In genomic region chr10:101893510-101894120, GRCh38 we compare ENCODE assay signal across 18 cellular contexts. TPM values are rescaled to one million over a fixed set of nuclear protein-coding genes. Genes with fewer than 3 reads are reported as not detected.
DNase-seq lines count a peak whose midpoint lies in the region; ATAC-seq and TF ChIP-seq lines count a peak whose summit lies in the region.
"Had no signal": no experiment of that assay in that cellular context is flagged by ENCODE, and none has a peak within 500 bp of the region (broad histone marks: within the 10 kb centered on the region; RNA-seq: fewer than 3 reads in every experiment).

No MANE protein-coding gene starts in this region.

- no peaks in the 10 kb centered on the region for H3K27me3 Mint-ChIP-seq in activated CD8-positive, alpha-beta T cell treated with anti-CD3 and anti-CD28 coated beads, Interleukin-2, amount 10 ng/mL, durations not matched to agents 7 days and 5 days (ENCODE audit: low read depth)
- no peaks in the 10 kb centered on the region for H3K27me3 Mint-ChIP-seq in activated CD8-positive, alpha-beta T cell treated with anti-CD3 and anti-CD28 coated beads for 36 hours
- H3K27me3 Mint-ChIP-seq in memory B cell (no peaks in the 10 kb centered on the region), progenitor cell of endocrine pancreas (no peaks in the 10 kb centered on the region)
- no peaks in the 10 kb centered on the region for H3K27me3 Mint-ChIP-seq in activated CD4-positive, alpha-beta T cell treated with anti-CD3 and anti-CD28 coated beads, Interleukin-2, amount 10 ng/mL, durations not matched to agents 7 days and 5 days
- H3K27me3 Mint-ChIP-seq: CD4-positive, alpha-beta T cell had no signal

- no peak overlapping the region for H3K4me3 Mint-ChIP-seq in activated CD8-positive, alpha-beta T cell treated with anti-CD3 and anti-CD28 coated beads, Interleukin-2, amount 10 ng/mL, durations not matched to agents 7 days and 5 days
- no peak overlapping the region for H3K4me3 Mint-ChIP-seq in activated CD8-positive, alpha-beta T cell treated with anti-CD3 and anti-CD28 coated beads for 36 hours
- H3K4me3 Mint-ChIP-seq in memory B cell = no peak overlapping the region
- no peak overlapping the region for H3K4me3 Mint-ChIP-seq in activated CD4-positive, alpha-beta T cell treated with anti-CD3 and anti-CD28 coated beads, Interleukin-2, amount 10 ng/mL, durations not matched to agents 7 days and 5 days
- H3K4me3 Mint-ChIP-seq in progenitor cell of endocrine pancreas (ENCODE audit: low read depth) = no peak overlapping the region
- H3K4me3 Mint-ChIP-seq: CD4-positive, alpha-beta T cell had no signal

- no peaks in the 10 kb centered on the region for H3K4me1 Mint-ChIP-seq in activated CD8-positive, alpha-beta T cell treated with anti-CD3 and anti-CD28 coated beads, Interleukin-2, amount 10 ng/mL, durations not matched to agents 7 days and 5 days (ENCODE audit: low read depth)
- peaks cover 12% of the 10 kb centered on the region for H3K4me1 Mint-ChIP-seq in activated CD8-positive, alpha-beta T cell treated with anti-CD3 and anti-CD28 coated beads for 36 hours (ENCODE audit: low read depth)
- peaks cover 38% of the 10 kb centered on the region for H3K4me1 Mint-ChIP-seq in memory B cell
- peaks cover 4% of the 10 kb centered on the region for H3K4me1 Mint-ChIP-seq in activated CD4-positive, alpha-beta T cell treated with anti-CD3 and anti-CD28 coated beads, Interleukin-2, amount 10 ng/mL, durations not matched to agents 7 days and 5 days
- peaks cover 3% of the 10 kb centered on the region for H3K4me1 Mint-ChIP-seq in progenitor cell of endocrine pancreas (ENCODE audit: low read depth)

- ATAC-seq in activated CD8-positive, alpha-beta T cell treated with anti-CD3 and anti-CD28 coated beads, Interleukin-2, amount 10 ng/mL, durations not matched to agents 7 days and 5 days = no peak
- no peak for ATAC-seq in activated CD8-positive, alpha-beta T cell treated with anti-CD3 and anti-CD28 coated beads for 36 hours
- ATAC-seq in memory B cell (ENCODE audit: low read depth) (no peak), GM19023 (IDR thresholded peaks at IDR 0.05; ENCODE audit: unreplicated experiment) (no peak)
- ATAC-seq: HCT116 had no signal

- intact Hi-C loops in activated CD8-positive, alpha-beta T cell treated with anti-CD3 and anti-CD28 coated beads for 36 hours (cut with micrococcal nuclease) = no loop called here

- peaks cover 1% of the 10 kb centered on the region for H3K36me3 Mint-ChIP-seq in activated CD8-positive, alpha-beta T cell treated with anti-CD3 and anti-CD28 coated beads, Interleukin-2, amount 10 ng/mL, durations not matched to agents 7 days and 5 days (ENCODE audit: low read depth)
- peaks cover 2% of the 10 kb centered on the region for H3K36me3 Mint-ChIP-seq in activated CD8-positive, alpha-beta T cell treated with anti-CD3 and anti-CD28 coated beads for 36 hours (ENCODE audit: low read depth)
- peaks cover 3% of the 10 kb centered on the region for H3K36me3 Mint-ChIP-seq in memory B cell
- H3K36me3 Mint-ChIP-seq in activated CD4-positive, alpha-beta T cell treated with anti-CD3 and anti-CD28 coated beads, Interleukin-2, amount 10 ng/mL, durations not matched to agents 7 days and 5 days (ENCODE audit: low read depth) = no peaks in the 10 kb centered on the region
- peaks cover 1% of the 10 kb centered on the region for H3K36me3 Mint-ChIP-seq in progenitor cell of endocrine pancreas (ENCODE audit: insufficient read depth)

- peak overlapping the region; percentile 67 for H3K27ac Mint-ChIP-seq in activated CD8-positive, alpha-beta T cell treated with anti-CD3 and anti-CD28 coated beads, Interleukin-2, amount 10 ng/mL, durations not matched to agents 7 days and 5 days
- no peak overlapping the region for H3K27ac Mint-ChIP-seq in activated CD8-positive, alpha-beta T cell treated with anti-CD3 and anti-CD28 coated beads for 36 hours
- H3K27ac Mint-ChIP-seq in memory B cell (peak overlapping the region; percentile 55), progenitor cell of endocrine pancreas (no peak overlapping the region)
- no peak overlapping the region for H3K27ac Mint-ChIP-seq in activated CD4-positive, alpha-beta T cell treated with anti-CD3 and anti-CD28 coated beads, Interleukin-2, amount 10 ng/mL, durations not matched to agents 7 days and 5 days
- H3K27ac Mint-ChIP-seq: CD4-positive, alpha-beta T cell had no signal

- CTCF ChIA-PET in activated CD8-positive, alpha-beta T cell treated with anti-CD3 and anti-CD28 coated beads, Interleukin-2, amount 10 ng/mL, durations not matched to agents 7 days and 5 days (lab: Charles Lee) = interaction anchor here (1.7 to 6.3 kb wide), 2 partner anchors 53 to 115 kb away, joined by 10 to 121 read pairs; no protein-coding TSS in a partner anchor
- CTCF ChIA-PET in activated CD8-positive, alpha-beta T cell treated with anti-CD3 and anti-CD28 coated beads for 36 hours (lab: Charles Lee) = interaction anchor here (1.4 to 6.9 kb wide), 3 partner anchors 13 to 115 kb away, joined by 5 to 92 read pairs (median 11); no protein-coding TSS in a partner anchor
- CTCF ChIA-PET in activated CD4-positive, alpha-beta T cell treated with anti-CD3 and anti-CD28 coated beads, Interleukin-2, amount 10 ng/mL, durations not matched to agents 7 days and 5 days (lab: Charles Lee) = interaction anchor here (0.7 to 1.4 kb wide), 4 partner anchors 53 to 338 kb away, joined by 3 to 5 read pairs (median 4); no protein-coding TSS in a partner anchor

- no peak for TF ChIP-seq CTCF in activated CD8-positive, alpha-beta T cell treated with anti-CD3 and anti-CD28 coated beads for 36 hours (IDR thresholded peaks at IDR 0.05)
- TF ChIP-seq CTCF in 22Rv1 (IDR thresholded peaks at IDR 0.05) = no peak
- TF ChIP-seq CTCF in LNCaP clone FGC (IDR thresholded peaks at IDR 0.05; ENCODE audit: control insufficient read depth, extremely low read depth, insufficient read depth) = no peak
- no peak for TF ChIP-seq CTCF in progenitor cell of endocrine pancreas (IDR thresholded peaks at IDR 0.05; ENCODE audit: unreplicated experiment)

- H3K4me3 ChIP-seq in LNCaP clone FGC (ENCODE audit: low read depth, low read length) = no peak overlapping the region

- no peaks in the 10 kb centered on the region for H3K9me3 Mint-ChIP-seq in activated CD8-positive, alpha-beta T cell treated with anti-CD3 and anti-CD28 coated beads, Interleukin-2, amount 10 ng/mL, durations not matched to agents 7 days and 5 days (ENCODE audit: insufficient read depth)
- no peaks in the 10 kb centered on the region for H3K9me3 Mint-ChIP-seq in activated CD8-positive, alpha-beta T cell treated with anti-CD3 and anti-CD28 coated beads for 36 hours
- H3K9me3 Mint-ChIP-seq in memory B cell (no peaks in the 10 kb centered on the region), progenitor cell of endocrine pancreas (ENCODE audit: low read depth) (no peaks in the 10 kb centered on the region)
- no peaks in the 10 kb centered on the region for H3K9me3 Mint-ChIP-seq in activated CD4-positive, alpha-beta T cell treated with anti-CD3 and anti-CD28 coated beads, Interleukin-2, amount 10 ng/mL, durations not matched to agents 7 days and 5 days
- H3K9me3 Mint-ChIP-seq: CD4-positive, alpha-beta T cell had no signal

- peak overlapping the region; percentile 40 for H3K27ac ChIP-seq in 22Rv1

- POLR2A ChIA-PET in activated CD8-positive, alpha-beta T cell treated with anti-CD3 and anti-CD28 coated beads, Interleukin-2, amount 10 ng/mL, durations not matched to agents 7 days and 5 days (lab: Charles Lee) = no interaction called here
- POLR2A ChIA-PET in activated CD8-positive, alpha-beta T cell treated with anti-CD3 and anti-CD28 coated beads for 36 hours (lab: Charles Lee) = no interaction called here
- POLR2A ChIA-PET in activated CD4-positive, alpha-beta T cell treated with anti-CD3 and anti-CD28 coated beads, Interleukin-2, amount 10 ng/mL, durations not matched to agents 7 days and 5 days (lab: Charles Lee) = no interaction called here

- no peak for DNase-seq in activated CD8-positive, alpha-beta T cell treated with anti-CD3 and anti-CD28 coated beads, Interleukin-2, amount 10 ng/mL, durations not matched to agents 7 days and 5 days
- DNase-seq in activated CD8-positive, alpha-beta T cell treated with anti-CD3 and anti-CD28 coated beads for 36 hours = no peak
- peak; percentile 10 for DNase-seq in LNCaP clone FGC (ENCODE audit: low read depth)
- DNase-seq in memory B cell (ENCODE audit: low spot score in 2 of 2) = no peak
- no peak for DNase-seq in activated CD4-positive, alpha-beta T cell treated with anti-CD3 and anti-CD28 coated beads, Interleukin-2, amount 10 ng/mL, durations not matched to agents 7 days and 5 days
- no peak for DNase-seq in progenitor cell of endocrine pancreas (ENCODE audit: low spot score, unreplicated experiment)
- DNase-seq: CD4-positive, alpha-beta T cell; DMS153; GDM1; GOT3; KG1; MV-4-11; NCI-H1694 treated with DMSO at 0.1 percent for 48 hours; NCI-H748 treated with DMSO at 0.1 percent for 48 hours; SIG-M5 had no signal

RNA-seq across cellular contexts. Expression of gene KCNIP2, which starts 50.0 kb away (rescaled TPM):
- total RNA-seq in activated CD8-positive, alpha-beta T cell treated with anti-CD3 and anti-CD28 coated beads, Interleukin-2, amount 10 ng/mL, durations not matched to agents 7 days and 5 days = 1 to 10 TPM; 1.9 to 2.7 TPM
- 1 to 10 TPM; 2.4 to 3.1 TPM for total RNA-seq in activated CD8-positive, alpha-beta T cell treated with anti-CD3 and anti-CD28 coated beads for 36 hours
- total RNA-seq in activated CD4-positive, alpha-beta T cell treated with anti-CD3 and anti-CD28 coated beads, Interleukin-2, amount 10 ng/mL, durations not matched to agents 7 days and 5 days = 1 to 10 TPM; 3.5 to 4.5 TPM
- 4.4 and 5.5 TPM in 2 replicates for total RNA-seq in progenitor cell of endocrine pancreas

Comparison
In these comparisons a context has a peak if more than half of its experiments do, and no peak if none do; other contexts are left out.
1. H3K27ac Mint-ChIP-seq: peak in activated CD8-positive, alpha-beta T cell treated with anti-CD3 and anti-CD28 coated beads, Interleukin-2, amount 10 ng/mL, durations not matched to agents 7 days and 5 days (single experiment) and memory B cell (single experiment); none in activated CD8-positive, alpha-beta T cell treated with anti-CD3 and anti-CD28 coated beads for 36 hours (single experiment), activated CD4-positive, alpha-beta T cell treated with anti-CD3 and anti-CD28 coated beads, Interleukin-2, amount 10 ng/mL, durations not matched to agents 7 days and 5 days (single experiment) and progenitor cell of endocrine pancreas (single experiment).